In genomic region chr1:19456915-19457554, GRCh38 we compare ENCODE assay signal across 1 cellular context.
TF ChIP-seq lines count a peak whose summit lies in the region.

No MANE protein-coding gene starts in this region.

TF ChIP-seq in WTC11, 78 proteins besides CTCF, POLR2A, EP300 and RAD21 (continued from another document):
- TF ChIP-seq, protein P1, sequence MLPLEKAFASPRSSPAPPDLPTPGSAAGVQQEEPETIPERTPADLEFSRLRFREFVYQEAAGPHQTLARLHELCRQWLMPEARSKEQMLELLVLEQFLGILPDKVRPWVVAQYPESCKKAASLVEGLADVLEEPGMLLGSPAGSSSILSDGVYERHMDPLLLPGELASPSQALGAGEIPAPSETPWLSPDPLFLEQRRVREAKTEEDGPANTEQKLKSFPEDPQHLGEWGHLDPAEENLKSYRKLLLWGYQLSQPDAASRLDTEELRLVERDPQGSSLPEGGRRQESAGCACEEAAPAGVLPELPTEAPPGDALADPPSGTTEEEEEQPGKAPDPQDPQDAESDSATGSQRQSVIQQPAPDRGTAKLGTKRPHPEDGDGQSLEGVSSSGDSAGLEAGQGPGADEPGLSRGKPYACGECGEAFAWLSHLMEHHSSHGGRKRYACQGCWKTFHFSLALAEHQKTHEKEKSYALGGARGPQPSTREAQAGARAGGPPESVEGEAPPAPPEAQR (CRISPR knock-in tag; IDR thresholded peaks at IDR 0.05): no peak
- no peak for TF ChIP-seq NR2C2 (CRISPR knock-in tag; IDR thresholded peaks at IDR 0.05)
- TF ChIP-seq GABPB1 (CRISPR knock-in tag; IDR thresholded peaks at IDR 0.05): no peak
